ENCODE assay signal across 1 cellular context in the genomic region with DNA sequence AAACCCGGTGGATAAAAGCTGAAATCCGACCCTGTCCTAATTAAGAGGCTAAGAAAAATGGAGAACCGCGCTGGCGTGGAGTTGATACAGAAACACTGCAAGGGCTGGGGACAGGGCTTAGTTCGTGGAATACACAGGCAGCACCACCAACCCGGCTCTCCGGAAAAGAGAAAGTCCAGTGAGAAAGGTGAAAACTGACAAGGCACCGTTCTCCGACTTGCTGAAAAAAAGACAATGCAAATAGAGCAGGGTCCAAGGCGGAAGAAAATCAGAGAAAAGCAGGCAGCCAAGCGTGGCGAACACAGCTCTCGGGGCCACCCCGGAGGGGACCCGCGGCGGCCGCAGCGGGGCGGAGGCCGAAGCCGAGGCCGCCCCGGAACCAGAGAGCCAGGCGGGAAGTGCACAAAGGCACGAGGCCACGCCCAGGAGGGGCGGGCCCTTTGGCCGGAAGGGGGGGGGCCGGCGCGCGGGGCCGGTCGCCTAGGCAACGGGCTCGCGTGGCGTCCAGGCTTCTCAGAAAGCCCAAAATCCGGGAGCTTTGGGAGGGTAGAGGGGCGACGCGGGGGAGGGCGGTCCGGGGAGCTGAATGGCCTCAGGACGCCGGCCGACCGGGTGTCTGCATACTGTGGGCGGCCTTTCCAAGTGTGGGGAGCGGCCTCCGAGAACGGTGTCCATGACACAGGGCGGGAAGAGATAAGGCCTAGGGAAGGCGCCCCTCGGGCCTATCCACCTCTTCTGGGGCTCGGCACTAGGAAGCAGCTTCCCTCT.
TF ChIP-seq lines count a peak whose summit lies in the region.

No MANE protein-coding gene starts in this region.

TF ChIP-seq in K562, 482 proteins besides CTCF, POLR2A, EP300 and RAD21 (continued from another document and continues in another):
- TF ChIP-seq UBTF (IDR thresholded peaks at IDR 0.05; ENCODE audit: borderline replicate concordance in 1 of 2, low read depth in 2 of 2, low read length in 2 of 2) (peak; percentile 54 to 69; a peak in 1 of 4 replicates), NR4A1 (CRISPR knock-in tag; IDR thresholded peaks at IDR 0.05) (no peak), NR4A1 (tag; IDR thresholded peaks at IDR 0.05) (no peak), ZFX (CRISPR knock-in tag; IDR thresholded peaks at IDR 0.05) (peak; percentile 93; the same call in 1 of the 2 replicates), SP1 (CRISPR knock-in tag; IDR thresholded peaks at IDR 0.05) (no peak; the same call in 1 of the 2 replicates), ZNF583 (CRISPR knock-in tag; IDR thresholded peaks at IDR 0.05) (no peak), RBM34 (IDR thresholded peaks at IDR 0.05; ENCODE audit: borderline replicate concordance, insufficient read depth, low read length) (no peak), AFF1 (IDR thresholded peaks at IDR 0.05; ENCODE audit: low read depth in 1 of 2, partially characterized antibody in 2 of 2) (no peak), MEIS2 (IDR thresholded peaks at IDR 0.05; ENCODE audit: partially characterized antibody) (no peak), FOXJ3 (CRISPR knock-in tag; IDR thresholded peaks at IDR 0.05) (no peak), POLR2AphosphoS5 (IDR thresholded peaks at IDR 0.05; ENCODE audit: control insufficient read depth, insufficient read depth, low read depth, low read length) (peak; percentile 89), CCNT2 (IDR thresholded peaks at IDR 0.05; ENCODE audit: borderline replicate concordance, extremely low read depth, insufficient read length, low read depth, low read length) (peak; percentile 64), ZBTB34 (CRISPR knock-in tag; IDR thresholded peaks at IDR 0.05) (no peak), TEAD2 (tag; IDR thresholded peaks at IDR 0.05) (no peak), ILF3 (IDR thresholded peaks at IDR 0.05; ENCODE audit: borderline replicate concordance) (no peak), PHF20 (IDR thresholded peaks at IDR 0.05; ENCODE audit: partially characterized antibody) (peak; percentile 39), STAG1 (CRISPR knock-in tag; IDR thresholded peaks at IDR 0.05; ENCODE audit: borderline replicate concordance) (no peak), FOXK2 (conservative IDR thresholded peaks at IDR 0.05 in 1 of 2, IDR thresholded peaks at IDR 0.05 in 1 of 2; ENCODE audit: low read depth in 2 of 2) (peak in 1 of 2 experiments; percentile 21; a peak in 1 of 4 replicates), ELF4 (CRISPR knock-in tag; IDR thresholded peaks at IDR 0.05) (no peak), KAT2B (IDR thresholded peaks at IDR 0.05; ENCODE audit: low read depth, low read length) (no peak), ZNF347 (CRISPR knock-in tag; IDR thresholded peaks at IDR 0.05; ENCODE audit: low read depth) (no peak), BRF2 (IDR thresholded peaks at IDR 0.05; ENCODE audit: borderline replicate concordance, insufficient read depth, insufficient read length) (no peak), ETV1 (tag; conservative IDR thresholded peaks at IDR 0.05; ENCODE audit: low read depth) (peak; percentile 34; the same call in 1 of the 2 replicates), EZH2 (IDR thresholded peaks at IDR 0.05; ENCODE audit: borderline replicate concordance, low read depth, low read length) (no peak), ZEB2 (IDR thresholded peaks at IDR 0.05) (no peak), SPI1 (IDR thresholded peaks at IDR 0.05; ENCODE audit: borderline replicate concordance, low read depth, low read length) (0 out of 2 replicates have a peak, but pooled peaks have one; percentile 51), ARID1B (IDR thresholded peaks at IDR 0.05) (no peak), ID3 (CRISPR knock-in tag; IDR thresholded peaks at IDR 0.05) (no peak), ID3 (tag; IDR thresholded peaks at IDR 0.05) (0 out of 2 replicates have a peak, but pooled peaks have one; percentile 2), POLR2H (tag; IDR thresholded peaks at IDR 0.05; ENCODE audit: low read depth) (no peak; the same call in 1 of the 2 replicates), XRCC5 (IDR thresholded peaks at IDR 0.05; ENCODE audit: low read depth, low read length) (no peak), DACH1 (IDR thresholded peaks at IDR 0.05; ENCODE audit: partially characterized antibody) (no peak), ZNF282 (CRISPR knock-in tag; IDR thresholded peaks at IDR 0.05) (no peak), CC2D1A (IDR thresholded peaks at IDR 0.05) (no peak), IRF9 (tag; IDR thresholded peaks at IDR 0.05) (no peak), BRF1 (IDR thresholded peaks at IDR 0.05; ENCODE audit: borderline replicate concordance, extremely low read depth, insufficient read length) (no peak), ELF2 (CRISPR knock-in tag; IDR thresholded peaks at IDR 0.05) (0 out of 2 replicates have a peak, but pooled peaks have one; percentile 43), ZBTB11 (CRISPR knock-in tag; IDR thresholded peaks at IDR 0.05) (peak in 2 of 3 experiments; percentile 16 to 85; a peak in 3 of 6 replicates)
- TF ChIP-seq, protein P1, sequence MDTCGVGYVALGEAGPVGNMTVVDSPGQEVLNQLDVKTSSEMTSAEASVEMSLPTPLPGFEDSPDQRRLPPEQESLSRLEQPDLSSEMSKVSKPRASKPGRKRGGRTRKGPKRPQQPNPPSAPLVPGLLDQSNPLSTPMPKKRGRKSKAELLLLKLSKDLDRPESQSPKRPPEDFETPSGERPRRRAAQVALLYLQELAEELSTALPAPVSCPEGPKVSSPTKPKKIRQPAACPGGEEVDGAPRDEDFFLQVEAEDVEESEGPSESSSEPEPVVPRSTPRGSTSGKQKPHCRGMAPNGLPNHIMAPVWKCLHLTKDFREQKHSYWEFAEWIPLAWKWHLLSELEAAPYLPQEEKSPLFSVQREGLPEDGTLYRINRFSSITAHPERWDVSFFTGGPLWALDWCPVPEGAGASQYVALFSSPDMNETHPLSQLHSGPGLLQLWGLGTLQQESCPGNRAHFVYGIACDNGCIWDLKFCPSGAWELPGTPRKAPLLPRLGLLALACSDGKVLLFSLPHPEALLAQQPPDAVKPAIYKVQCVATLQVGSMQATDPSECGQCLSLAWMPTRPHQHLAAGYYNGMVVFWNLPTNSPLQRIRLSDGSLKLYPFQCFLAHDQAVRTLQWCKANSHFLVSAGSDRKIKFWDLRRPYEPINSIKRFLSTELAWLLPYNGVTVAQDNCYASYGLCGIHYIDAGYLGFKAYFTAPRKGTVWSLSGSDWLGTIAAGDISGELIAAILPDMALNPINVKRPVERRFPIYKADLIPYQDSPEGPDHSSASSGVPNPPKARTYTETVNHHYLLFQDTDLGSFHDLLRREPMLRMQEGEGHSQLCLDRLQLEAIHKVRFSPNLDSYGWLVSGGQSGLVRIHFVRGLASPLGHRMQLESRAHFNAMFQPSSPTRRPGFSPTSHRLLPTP (IDR thresholded peaks at IDR 0.05; ENCODE audit: borderline replicate concordance, extremely low read depth, insufficient read length) = no peak
- TF ChIP-seq, protein P2, sequence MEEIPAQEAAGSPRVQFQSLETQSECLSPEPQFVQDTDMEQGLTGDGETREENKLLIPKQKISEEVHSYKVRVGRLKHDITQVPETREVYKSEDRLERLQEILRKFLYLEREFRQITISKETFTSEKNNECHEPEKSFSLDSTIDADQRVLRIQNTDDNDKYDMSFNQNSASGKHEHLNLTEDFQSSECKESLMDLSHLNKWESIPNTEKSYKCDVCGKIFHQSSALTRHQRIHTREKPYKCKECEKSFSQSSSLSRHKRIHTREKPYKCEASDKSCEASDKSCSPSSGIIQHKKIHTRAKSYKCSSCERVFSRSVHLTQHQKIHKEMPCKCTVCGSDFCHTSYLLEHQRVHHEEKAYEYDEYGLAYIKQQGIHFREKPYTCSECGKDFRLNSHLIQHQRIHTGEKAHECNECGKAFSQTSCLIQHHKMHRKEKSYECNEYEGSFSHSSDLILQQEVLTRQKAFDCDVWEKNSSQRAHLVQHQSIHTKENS (CRISPR knock-in tag; IDR thresholded peaks at IDR 0.05) = no peak
